ENCODE assay signal across 19 cellular contexts in the genomic region with DNA sequence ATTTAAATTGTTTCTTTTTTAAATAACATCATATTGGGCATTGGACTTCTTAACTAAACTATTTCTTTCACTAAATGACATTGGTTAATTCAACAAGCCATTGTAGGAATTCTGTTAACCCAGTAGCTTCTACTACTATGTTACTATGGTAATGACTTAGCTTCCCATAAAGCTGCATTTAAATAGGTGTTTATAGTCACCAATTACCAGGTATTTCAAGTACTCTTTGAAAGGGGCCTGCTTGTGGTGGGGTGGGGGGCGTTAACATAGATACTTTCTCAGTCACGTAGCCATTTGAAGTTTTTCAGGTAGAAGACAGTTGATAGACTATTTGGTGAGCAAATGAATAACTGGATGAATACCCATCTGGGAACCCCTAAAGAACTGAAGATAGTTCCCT. TPM values are rescaled to one million over a fixed set of nuclear protein-coding genes. Genes with fewer than 3 reads are reported as not detected.
DNase-seq lines count a peak whose midpoint lies in the region; ATAC-seq and TF ChIP-seq lines count a peak whose summit lies in the region.
"Had no signal": no experiment of that assay in that cellular context is flagged by ENCODE, and none has a peak within 500 bp of the region (broad histone marks: within the 10 kb centered on the region; RNA-seq: fewer than 3 reads in every experiment).

No MANE protein-coding gene starts in this region.

- H3K9ac ChIP-seq in stomach smooth muscle (ENCODE audit: low read length in 2 of 2), result no peak overlapping the region

- DNase-seq in activated CD8-positive, alpha-beta T cell treated with anti-CD3 and anti-CD28 coated beads for 36 hours, result no peak
- no peak for DNase-seq in activated CD8-positive, alpha-beta T cell treated with anti-CD3 and anti-CD28 coated beads, Interleukin-2, amount 10 ng/mL, durations not matched to agents 7 days and 5 days
- DNase-seq in T-helper 17 cell, result no peak
- no peak for DNase-seq in lower lobe of right lung
- DNase-seq in activated naive CD4-positive, alpha-beta T cell treated with anti-CD3 and anti-CD28 coated beads, Interleukin-2, amount 50 U/mL, for 72 hours (ENCODE audit: low spot score in 2 of 2), result no peak
- no peak for DNase-seq in T-helper 9 cell
- DNase-seq in OCI-M2 (lab: John Stamatoyannopoulos, UW; ENCODE audit: unreplicated experiment), result no peak
- DNase-seq: activated CD4-positive, alpha-beta T cell treated with anti-CD3 and anti-CD28 coated beads, Interleukin-2, amount 10 ng/mL, durations not matched to agents 24 days and 14 days; amygdala; cortex of kidney; EL; hippocampal formation; Karpas-422; NCI-H1436 treated with DMSO at 0.1 percent for 48 hours; NCI-H446 treated with DMSO at 0.1 percent for 48 hours; retina; SJCRH30; T1000 had no signal

- no peak for TF ChIP-seq CTCF in activated CD8-positive, alpha-beta T cell treated with anti-CD3 and anti-CD28 coated beads for 36 hours (IDR thresholded peaks at IDR 0.05)
- TF ChIP-seq CTCF in lower lobe of right lung (IDR thresholded peaks at IDR 0.05), result no peak

- peaks cover 72% of the 10 kb centered on the region for H3K4me1 ChIP-seq in lower lobe of right lung
- peaks cover 31% of the 10 kb centered on the region for H3K4me1 ChIP-seq in stomach smooth muscle (ENCODE audit: control insufficient read depth, insufficient read depth, low read length)

- no peak overlapping the region for H3K4me3 ChIP-seq in lower lobe of right lung
- peak overlapping the region in 1 of 2 donors; percentile 44 for H3K4me3 ChIP-seq in stomach smooth muscle (ENCODE audit: low read length in 2 of 2)
- H3K4me3 ChIP-seq: SJCRH30 had no signal

- H3K9me3 ChIP-seq in T-helper 17 cell (ENCODE audit: control insufficient read depth, low read length, poor library complexity, severe bottlenecking) (no peaks in the 10 kb centered on the region), lower lobe of right lung (no peaks in the 10 kb centered on the region), stomach smooth muscle (ENCODE audit: control insufficient read depth in 2 of 2, low read length in 2 of 2) (no peaks in the 10 kb centered on the region)
- H3K9me3 ChIP-seq: SJCRH30 had no signal

- peak overlapping the region; percentile 41 for H3K27ac ChIP-seq in lower lobe of right lung
- peak overlapping the region; percentile 72 for H3K27ac ChIP-seq in stomach smooth muscle (ENCODE audit: low read length)
- H3K27ac ChIP-seq: SJCRH30 had no signal

- CTCF ChIA-PET in activated CD8-positive, alpha-beta T cell treated with anti-CD3 and anti-CD28 coated beads for 36 hours (lab: Charles Lee), result interaction anchor here (1.2 to 5.5 kb wide), 3 partner anchors 35 to 1003 kb away, joined by 7 to 46 read pairs (median 11); partner anchors contain the start of gene PIK3R1
- CTCF ChIA-PET in activated CD8-positive, alpha-beta T cell treated with anti-CD3 and anti-CD28 coated beads, Interleukin-2, amount 10 ng/mL, durations not matched to agents 7 days and 5 days (lab: Charles Lee), result interaction anchor here (1.0 to 5.3 kb wide), 6 partner anchors 9 to 1003 kb away, joined by 3 to 47 read pairs (median 8); partner anchors contain the start of gene PIK3R1

- POLR2A ChIA-PET in activated CD8-positive, alpha-beta T cell treated with anti-CD3 and anti-CD28 coated beads for 36 hours (lab: Charles Lee), result interaction anchor here (1.2 kb wide), 1 partner anchor 9 kb away, joined by 3 read pairs; no protein-coding TSS in a partner anchor
- POLR2A ChIA-PET in activated CD8-positive, alpha-beta T cell treated with anti-CD3 and anti-CD28 coated beads, Interleukin-2, amount 10 ng/mL, durations not matched to agents 7 days and 5 days (lab: Charles Lee), result interaction anchor here (1.5 to 1.8 kb wide), 2 partner anchors 9 to 33 kb away, joined by 4 to 13 read pairs; partner anchors contain the start of gene PIK3R1

- H3K4me1 Mint-ChIP-seq in activated CD8-positive, alpha-beta T cell treated with anti-CD3 and anti-CD28 coated beads for 36 hours (ENCODE audit: low read depth), result peaks cover 76% of the 10 kb centered on the region
- H3K4me1 Mint-ChIP-seq in activated CD8-positive, alpha-beta T cell treated with anti-CD3 and anti-CD28 coated beads, Interleukin-2, amount 10 ng/mL, durations not matched to agents 7 days and 5 days (ENCODE audit: low read depth), result peaks cover 53% of the 10 kb centered on the region
- peaks cover 58% of the 10 kb centered on the region for H3K4me1 Mint-ChIP-seq in T-helper 17 cell

- ATAC-seq in activated CD8-positive, alpha-beta T cell treated with anti-CD3 and anti-CD28 coated beads for 36 hours, result no peak
- no peak for ATAC-seq in activated CD8-positive, alpha-beta T cell treated with anti-CD3 and anti-CD28 coated beads, Interleukin-2, amount 10 ng/mL, durations not matched to agents 7 days and 5 days
- no peak for ATAC-seq in T-helper 17 cell
- no peak for ATAC-seq in lower lobe of right lung
- no peak for ATAC-seq in activated naive CD4-positive, alpha-beta T cell treated with anti-CD3 and anti-CD28 coated beads, Interleukin-2, amount 50 U/mL, for 72 hours

- H3K36me3 ChIP-seq in lower lobe of right lung, result no peaks in the 10 kb centered on the region
- no peaks in the 10 kb centered on the region for H3K36me3 ChIP-seq in stomach smooth muscle (ENCODE audit: control insufficient read depth in 2 of 2, insufficient read depth in 2 of 2, low read length in 2 of 2)
- H3K36me3 ChIP-seq: SJCRH30 had no signal

- H3K27me3 Mint-ChIP-seq in activated CD8-positive, alpha-beta T cell treated with anti-CD3 and anti-CD28 coated beads for 36 hours, result no peaks in the 10 kb centered on the region
- no peaks in the 10 kb centered on the region for H3K27me3 Mint-ChIP-seq in activated CD8-positive, alpha-beta T cell treated with anti-CD3 and anti-CD28 coated beads, Interleukin-2, amount 10 ng/mL, durations not matched to agents 7 days and 5 days (ENCODE audit: low read depth)
- no peaks in the 10 kb centered on the region for H3K27me3 Mint-ChIP-seq in T-helper 17 cell
- H3K27me3 Mint-ChIP-seq: activated CD4-positive, alpha-beta T cell treated with anti-CD3 and anti-CD28 coated beads, Interleukin-2, amount 10 ng/mL, durations not matched to agents 24 days and 14 days had no signal

- intact Hi-C loops in activated CD8-positive, alpha-beta T cell treated with anti-CD3 and anti-CD28 coated beads for 36 hours (cut with micrococcal nuclease), result no loop called here
- intact Hi-C loops in lower lobe of right lung (cut with DNase I), result no loop called here

- H3K27me3 ChIP-seq in lower lobe of right lung (ENCODE audit: low read depth) (no peaks in the 10 kb centered on the region), stomach smooth muscle (ENCODE audit: control insufficient read depth in 1 of 2, insufficient read depth in 2 of 2, low read length in 2 of 2) (no peaks in the 10 kb centered on the region)
- H3K27me3 ChIP-seq: SJCRH30 had no signal

- peak overlapping the region; percentile 86 for H3K27ac Mint-ChIP-seq in activated CD8-positive, alpha-beta T cell treated with anti-CD3 and anti-CD28 coated beads for 36 hours
- no peak overlapping the region for H3K27ac Mint-ChIP-seq in activated CD8-positive, alpha-beta T cell treated with anti-CD3 and anti-CD28 coated beads, Interleukin-2, amount 10 ng/mL, durations not matched to agents 7 days and 5 days
- H3K27ac Mint-ChIP-seq in T-helper 17 cell, result peak overlapping the region; percentile 94
- no peak overlapping the region for H3K27ac Mint-ChIP-seq in activated naive CD4-positive, alpha-beta T cell treated with anti-CD3 and anti-CD28 coated beads, Interleukin-2, amount 50 U/mL, for 72 hours
- H3K27ac Mint-ChIP-seq: activated CD4-positive, alpha-beta T cell treated with anti-CD3 and anti-CD28 coated beads, Interleukin-2, amount 10 ng/mL, durations not matched to agents 24 days and 14 days had no signal

- H3K4me3 Mint-ChIP-seq in activated CD8-positive, alpha-beta T cell treated with anti-CD3 and anti-CD28 coated beads for 36 hours, result no peak overlapping the region
- H3K4me3 Mint-ChIP-seq in activated CD8-positive, alpha-beta T cell treated with anti-CD3 and anti-CD28 coated beads, Interleukin-2, amount 10 ng/mL, durations not matched to agents 7 days and 5 days, result no peak overlapping the region
- no peak overlapping the region for H3K4me3 Mint-ChIP-seq in T-helper 17 cell
- H3K4me3 Mint-ChIP-seq: activated CD4-positive, alpha-beta T cell treated with anti-CD3 and anti-CD28 coated beads, Interleukin-2, amount 10 ng/mL, durations not matched to agents 24 days and 14 days had no signal

- no peaks in the 10 kb centered on the region for H3K9me3 Mint-ChIP-seq in activated CD8-positive, alpha-beta T cell treated with anti-CD3 and anti-CD28 coated beads for 36 hours
- H3K9me3 Mint-ChIP-seq in activated CD8-positive, alpha-beta T cell treated with anti-CD3 and anti-CD28 coated beads, Interleukin-2, amount 10 ng/mL, durations not matched to agents 7 days and 5 days (ENCODE audit: insufficient read depth), result no peaks in the 10 kb centered on the region
- no peaks in the 10 kb centered on the region for H3K9me3 Mint-ChIP-seq in activated naive CD4-positive, alpha-beta T cell treated with anti-CD3 and anti-CD28 coated beads, Interleukin-2, amount 50 U/mL, for 72 hours
- H3K9me3 Mint-ChIP-seq: activated CD4-positive, alpha-beta T cell treated with anti-CD3 and anti-CD28 coated beads, Interleukin-2, amount 10 ng/mL, durations not matched to agents 24 days and 14 days had no signal

- H3K36me3 Mint-ChIP-seq in activated CD8-positive, alpha-beta T cell treated with anti-CD3 and anti-CD28 coated beads for 36 hours (ENCODE audit: low read depth), result peaks cover 5% of the 10 kb centered on the region
- H3K36me3 Mint-ChIP-seq in activated CD8-positive, alpha-beta T cell treated with anti-CD3 and anti-CD28 coated beads, Interleukin-2, amount 10 ng/mL, durations not matched to agents 7 days and 5 days (ENCODE audit: low read depth), result peaks cover 8% of the 10 kb centered on the region
- no peaks in the 10 kb centered on the region for H3K36me3 Mint-ChIP-seq in T-helper 17 cell (ENCODE audit: low read depth)
- H3K36me3 Mint-ChIP-seq in activated naive CD4-positive, alpha-beta T cell treated with anti-CD3 and anti-CD28 coated beads, Interleukin-2, amount 50 U/mL, for 72 hours, result peaks cover 0 to 2% of the 10 kb centered on the region in 2 donors

RNA-seq across cellular contexts. Expression of gene PIK3R1, which starts 34.0 kb away (rescaled TPM):
- total RNA-seq in activated CD8-positive, alpha-beta T cell treated with anti-CD3 and anti-CD28 coated beads for 36 hours, result 10 to 100 TPM; 55.4 to 57.6 TPM
- total RNA-seq in activated CD8-positive, alpha-beta T cell treated with anti-CD3 and anti-CD28 coated beads, Interleukin-2, amount 10 ng/mL, durations not matched to agents 7 days and 5 days, result 10 to 100 TPM; 61.1 to 65.0 TPM
- total RNA-seq in T-helper 17 cell (100 to 1,000 TPM; 212 to 306 TPM), lower lobe of right lung (122 TPM)
- total RNA-seq in activated naive CD4-positive, alpha-beta T cell treated with anti-CD3 and anti-CD28 coated beads, Interleukin-2, amount 50 U/mL, for 72 hours, result 10 to 100 TPM; 24.7 to 54.8 TPM

Comparison
In these comparisons a context has a peak if more than half of its experiments do, and no peak if none do; other contexts are left out.
1. H3K27ac Mint-ChIP-seq: peak in activated CD8-positive, alpha-beta T cell treated with anti-CD3 and anti-CD28 coated beads for 36 hours (single experiment) and T-helper 17 cell (single experiment); none in activated CD8-positive, alpha-beta T cell treated with anti-CD3 and anti-CD28 coated beads, Interleukin-2, amount 10 ng/mL, durations not matched to agents 7 days and 5 days (single experiment) and activated naive CD4-positive, alpha-beta T cell treated with anti-CD3 and anti-CD28 coated beads, Interleukin-2, amount 50 U/mL, for 72 hours (0 of 2).